Comparison of ENCODE assay signal across 8 cellular contexts in genomic region chr12:89960011-89960507, GRCh38.
A peak's percentile ranks its signal among the peaks of the same experiment; 100 is the strongest.
DNase-seq lines count a peak whose midpoint lies in the region; ATAC-seq and TF ChIP-seq lines count a peak whose summit lies in the region.

No MANE protein-coding gene starts in this region.

- H4K20me1 ChIP-seq in mammary epithelial cell (ENCODE audit: insufficient read depth, low read length), result no peaks in the 10 kb centered on the region

- H3K4me3 ChIP-seq in mammary epithelial cell (replicated peaks in 1 of 3; ENCODE audit: insufficient read depth in 1 of 3, low read depth in 2 of 3, low read length in 3 of 3), result no peak overlapping the region

- peak; percentile 76 for DNase-seq in A172 (ENCODE audit: low spot score)
- peak; percentile 95 for DNase-seq in mammary epithelial cell
- DNase-seq in NCI-H146 treated with DMSO at 0.1 percent for 48 hours (lab: John Stamatoyannopoulos, UW; ENCODE audit: unreplicated experiment), result no peak
- no peak for DNase-seq in NCI-H2171 (lab: John Stamatoyannopoulos, UW)
- DNase-seq in NCI-H2081 treated with DMSO at 0.1 percent for 48 hours (lab: John Stamatoyannopoulos, UW), result no peak
- DNase-seq in DMS79 treated with DMSO at 0.1 percent for 48 hours (lab: John Stamatoyannopoulos, UW), result no peak

- H3K27me3 ChIP-seq in mammary epithelial cell (ENCODE audit: insufficient read depth, low read length), result no peaks in the 10 kb centered on the region

- H3K27ac ChIP-seq in mammary epithelial cell (ENCODE audit: insufficient read depth, low read depth, low read length), result peak overlapping the region; percentile 41

- ATAC-seq in GM18909 (IDR thresholded peaks at IDR 0.05; ENCODE audit: poor library complexity, unreplicated experiment), result peak; percentile 97
- ATAC-seq in HG03045 (IDR thresholded peaks at IDR 0.05; ENCODE audit: unreplicated experiment), result peak; percentile 97

- no peak overlapping the region for H3K9ac ChIP-seq in mammary epithelial cell (ENCODE audit: insufficient read depth, low read length)

- no peak for TF ChIP-seq CTCF in mammary epithelial cell (conservative IDR thresholded peaks at IDR 0.05 in 1 of 2, IDR thresholded peaks at IDR 0.05 in 1 of 2; ENCODE audit: extremely low read depth in 1 of 2, insufficient read depth in 1 of 2, low read depth in 1 of 2, low read length in 2 of 2)

- CTCF ChIA-PET in mammary epithelial cell (lab: Charles Lee; ENCODE audit: low non-redundant PET), result interaction anchor here (0.6 kb wide), 1 partner anchor 56 kb away, joined by 3 read pairs; no protein-coding TSS in a partner anchor

- no peaks in the 10 kb centered on the region for H3K79me2 ChIP-seq in mammary epithelial cell (ENCODE audit: insufficient read depth, low read length)

- peak overlapping the region; percentile 24 for H3K4me2 ChIP-seq in mammary epithelial cell (ENCODE audit: insufficient read depth, low read depth, low read length)

- peaks cover 13% of the 10 kb centered on the region for H3K4me1 ChIP-seq in mammary epithelial cell (ENCODE audit: insufficient read depth, low read length)

- H2AFZ ChIP-seq in mammary epithelial cell (ENCODE audit: low read depth, low read length), result peak overlapping the region; percentile 54

- intact Hi-C loops in mammary epithelial cell (cut with micrococcal nuclease), result loop anchor here (5.0 kb wide), 1 partner anchor 253 kb away; the partner anchor contains the start of gene ATP2B1

- H3K9me3 ChIP-seq in mammary epithelial cell (replicated peaks; ENCODE audit: insufficient read depth, low read length), result no peaks in the 10 kb centered on the region

- dilution Hi-C loops in mammary epithelial cell (cut with HindIII; ENCODE audit: low sequenced_read_pairs), result no loop called here

- H3K36me3 ChIP-seq in mammary epithelial cell (ENCODE audit: insufficient read depth, low read length), result no peaks in the 10 kb centered on the region

- BruUV-seq in mammary epithelial cell (replicated peaks; lab: Mats Ljungman, UMichigan), result no TSS peak

- 78% methylated on average over 1 of the region's 2 CpGs for WGBS in mammary epithelial cell (ENCODE audit: low coverage, missing lambda C conversion rate)

- in situ Hi-C loops in mammary epithelial cell (cut with MboI; ENCODE audit: low sequenced_read_pairs in 2 of 2), result loop anchor here in 1 of 2 donors (25.0 kb wide), 1 partner anchor 198 kb away; no protein-coding TSS in a partner anchor

Comparison
In these comparisons a context has a peak if more than half of its experiments do, and no peak if none do; other contexts are left out.
1. DNase-seq: peak in A172 (single experiment) and mammary epithelial cell (single experiment); none in NCI-H146 treated with DMSO at 0.1 percent for 48 hours (single experiment), NCI-H2171 (single experiment), NCI-H2081 treated with DMSO at 0.1 percent for 48 hours (single experiment) and DMS79 treated with DMSO at 0.1 percent for 48 hours (single experiment).